8 cellular contexts compared by ENCODE assay signal in the genomic region with DNA sequence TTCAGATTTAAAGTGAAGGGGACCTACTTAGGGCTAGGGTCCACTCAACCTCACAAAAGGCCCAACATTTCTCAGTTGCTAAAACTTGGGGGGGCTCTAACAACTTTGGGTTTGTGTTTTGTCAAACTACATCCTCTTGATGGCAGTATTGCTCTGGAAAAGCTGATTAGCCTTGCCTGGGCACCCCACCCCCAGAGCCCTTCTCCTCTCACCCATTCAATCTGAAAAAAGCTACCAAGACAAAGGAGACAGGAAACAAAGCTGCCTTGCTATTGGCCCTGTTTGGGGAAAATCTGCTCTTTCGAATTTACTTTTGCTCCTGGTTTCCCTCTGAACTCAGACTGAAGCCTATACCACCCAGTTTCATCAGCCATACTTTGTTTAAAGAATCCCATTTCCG.
DNase-seq lines count a peak whose midpoint lies in the region; ATAC-seq, FAIRE-seq and TF ChIP-seq lines count a peak whose summit lies in the region.

No MANE protein-coding gene starts in this region.

- no peak overlapping the region for H3K9ac ChIP-seq in endothelial cell of umbilical vein (replicated peaks; ENCODE audit: extremely low read depth, insufficient read depth, low read length)

- no peaks in the 10 kb centered on the region for H3K9me3 Mint-ChIP-seq in stimulated activated memory B cell treated with anti-CD40 and anti-IgM and Interleukin-4, amounts not matched to agents 10 μg/mL and 1 μg/mL and 100 μg/mL, for 72 hours

- H3K36me3 ChIP-seq in endothelial cell of umbilical vein (ENCODE audit: control insufficient read depth in 2 of 2, extremely low read depth in 1 of 2, insufficient read depth in 2 of 2, low read length in 2 of 2) (no peaks in the 10 kb centered on the region), small intestine (ENCODE audit: control insufficient read depth in 2 of 2, insufficient read depth in 2 of 2, low read length in 2 of 2) (no peaks in the 10 kb centered on the region)

- DNase-seq in GM10266 (ENCODE audit: extremely low spot score) (peak; percentile 18), GM20000 (ENCODE audit: low spot score) (peak; percentile 33), SK-MEL-5 (ENCODE audit: low read depth, low spot score) (peak; percentile 78), endothelial cell of umbilical vein (ENCODE audit: low read depth, low spot score) (peak; percentile 19), middle frontal gyrus (ENCODE audit: extremely low spot score, low spot score) (no peak), small intestine (no peak)

- intact Hi-C loops in endothelial cell of umbilical vein (cut with micrococcal nuclease) = loop anchor here (1.0 kb wide), 1 partner anchor 391 kb away; a partner anchor contains a TSS

- peak overlapping the region; percentile 58 for H3K4me3 Mint-ChIP-seq in stimulated activated memory B cell treated with anti-CD40 and anti-IgM and Interleukin-4, amounts not matched to agents 10 μg/mL and 1 μg/mL and 100 μg/mL, for 72 hours

- H3K4me1 ChIP-seq in endothelial cell of umbilical vein (ENCODE audit: control insufficient read depth, extremely low read depth, insufficient read depth, low read length) (peaks cover 10% of the 10 kb centered on the region), small intestine (ENCODE audit: control insufficient read depth in 2 of 2, insufficient read depth in 1 of 2, low read depth in 1 of 2, low read length in 1 of 2) (no peaks in the 10 kb centered on the region)

- no peaks in the 10 kb centered on the region for H3K36me3 Mint-ChIP-seq in stimulated activated memory B cell treated with anti-CD40 and anti-IgM and Interleukin-4, amounts not matched to agents 10 μg/mL and 1 μg/mL and 100 μg/mL, for 72 hours

- in situ Hi-C loops in SK-MEL-5 (cut with HindIII; ENCODE audit: low pct_unique_long_range_greater_than_20kb, low sequenced_read_pairs) = no loop called here

- no peak for FAIRE-seq in endothelial cell of umbilical vein (lab: Jason Lieb, UNC)
- FAIRE-seq in small intestine (lab: Jason Lieb, UNC) = no peak

- ATAC-seq in HG03520 (IDR thresholded peaks at IDR 0.05; ENCODE audit: unreplicated experiment) = peak; percentile 43
- ATAC-seq in stimulated activated memory B cell treated with anti-CD40 and anti-IgM and Interleukin-4, amounts not matched to agents 10 μg/mL and 1 μg/mL and 100 μg/mL, for 72 hours = peak; percentile 64

- WGBS in small intestine, 3 donors = 50 to 70% (median 53%) methylated on average over 2 of the region's 2 CpGs

- no peaks in the 10 kb centered on the region for H3K9me1 ChIP-seq in endothelial cell of umbilical vein (replicated peaks; ENCODE audit: control insufficient read depth, extremely low read depth, insufficient read depth, low read length)

- peak; percentile 32 for TF ChIP-seq CTCF in GM10266 (IDR thresholded peaks at IDR 0.05; ENCODE audit: control insufficient read depth, insufficient read depth, low read depth, missing control alignments)
- no peak for TF ChIP-seq CTCF in GM20000 (IDR thresholded peaks at IDR 0.05; ENCODE audit: extremely low read depth, missing control alignments)
- peak in 1 of 2 donors; percentile 4 for TF ChIP-seq CTCF in endothelial cell of umbilical vein (IDR thresholded peaks at IDR 0.05; ENCODE audit: extremely low read depth in 1 of 2, insufficient read depth in 1 of 2, low read depth in 1 of 2, low read length in 2 of 2)

- H2AFZ ChIP-seq in endothelial cell of umbilical vein (ENCODE audit: low read depth, low read length) = no peak overlapping the region

- H3K27ac Mint-ChIP-seq in stimulated activated memory B cell treated with anti-CD40 and anti-IgM and Interleukin-4, amounts not matched to agents 10 μg/mL and 1 μg/mL and 100 μg/mL, for 72 hours = peak overlapping the region; percentile 31

- POLR2A ChIA-PET in endothelial cell of umbilical vein (lab: Charles Lee) = no interaction called here

- H3K27me3 ChIP-seq in endothelial cell of umbilical vein (ENCODE audit: control insufficient read depth in 2 of 2, insufficient read depth in 2 of 2, low read length in 2 of 2) (no peaks in the 10 kb centered on the region), small intestine (ENCODE audit: control insufficient read depth in 2 of 2, insufficient read depth in 2 of 2, low read length in 2 of 2) (no peaks in the 10 kb centered on the region)

- H3K27me3 Mint-ChIP-seq in stimulated activated memory B cell treated with anti-CD40 and anti-IgM and Interleukin-4, amounts not matched to agents 10 μg/mL and 1 μg/mL and 100 μg/mL, for 72 hours = no peaks in the 10 kb centered on the region

- H3K4me3 ChIP-seq in endothelial cell of umbilical vein (replicated peaks in 1 of 3; ENCODE audit: insufficient read depth in 1 of 3, low read depth in 1 of 3, low read length in 3 of 3) (no peak overlapping the region), small intestine (ENCODE audit: low read depth in 1 of 2, low read length in 2 of 2) (no peak overlapping the region)

- no peak for TF ChIP-seq POLR2A in endothelial cell of umbilical vein (IDR thresholded peaks at IDR 0.05; ENCODE audit: low read depth, low read length)

- no peaks in the 10 kb centered on the region for H3K4me1 Mint-ChIP-seq in stimulated activated memory B cell treated with anti-CD40 and anti-IgM and Interleukin-4, amounts not matched to agents 10 μg/mL and 1 μg/mL and 100 μg/mL, for 72 hours

- H3K4me2 ChIP-seq in endothelial cell of umbilical vein (ENCODE audit: insufficient read depth, low read length) = no peak overlapping the region

- H3K9me3 ChIP-seq in endothelial cell of umbilical vein (replicated peaks; ENCODE audit: control insufficient read depth, insufficient read depth, low read length) = no peaks in the 10 kb centered on the region
- no peaks in the 10 kb centered on the region for H3K9me3 ChIP-seq in small intestine (ENCODE audit: control insufficient read depth, low read depth)

- no peaks in the 10 kb centered on the region for H4K20me1 ChIP-seq in endothelial cell of umbilical vein (replicated peaks; ENCODE audit: control insufficient read depth, extremely low read depth, insufficient read depth, low read length)

- no peak overlapping the region for H3K27ac ChIP-seq in endothelial cell of umbilical vein (ENCODE audit: insufficient read depth, low read depth, low read length)
- no peak overlapping the region for H3K27ac ChIP-seq in small intestine (ENCODE audit: low read depth in 1 of 2, low read length in 1 of 2)

- CTCF ChIA-PET in endothelial cell of umbilical vein (lab: Charles Lee) = interaction anchor here (1.3 to 1.8 kb wide), 2 partner anchors 14 to 391 kb away, joined by 3 to 7 read pairs; a partner anchor contains a TSS

- dilution Hi-C loops in endothelial cell of umbilical vein (cut with MboI; ENCODE audit: extremely low pct_ligation_motif_present, low sequenced_read_pairs) = no loop called here

- H3K79me2 ChIP-seq in endothelial cell of umbilical vein (ENCODE audit: control insufficient read depth, insufficient read depth, low read length) = no peaks in the 10 kb centered on the region

- no TSS peak for BruUV-seq in endothelial cell of umbilical vein (replicated peaks; lab: Mats Ljungman, UMichigan)

TF ChIP-seq in endothelial cell of umbilical vein, 7 proteins besides CTCF, POLR2A, EP300 and RAD21:
- TF ChIP-seq FOS (IDR thresholded peaks at IDR 0.05; ENCODE audit: borderline replicate concordance, insufficient read depth, low read length) (no peak), JUN (IDR thresholded peaks at IDR 0.05; ENCODE audit: borderline replicate concordance, insufficient read depth, insufficient read length, low read depth) (no peak), POLR2AphosphoS5 (IDR thresholded peaks at IDR 0.05; ENCODE audit: insufficient read depth, low read depth, low read length) (no peak), GATA2 (IDR thresholded peaks at IDR 0.05; ENCODE audit: insufficient read depth, insufficient read length, low read depth, low read length) (no peak), MYC (IDR thresholded peaks at IDR 0.05; ENCODE audit: low read depth, low read length) (no peak), EZH2 (IDR thresholded peaks at IDR 0.05; ENCODE audit: borderline replicate concordance, low read depth, low read length, severe bottlenecking) (no peak)
- TF ChIP-seq, protein P1, sequence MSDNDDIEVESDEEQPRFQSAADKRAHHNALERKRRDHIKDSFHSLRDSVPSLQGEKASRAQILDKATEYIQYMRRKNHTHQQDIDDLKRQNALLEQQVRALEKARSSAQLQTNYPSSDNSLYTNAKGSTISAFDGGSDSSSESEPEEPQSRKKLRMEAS (IDR thresholded peaks at IDR 0.05; ENCODE audit: insufficient read depth, insufficient read length) = no peak

Comparison
In these comparisons a context has a peak if more than half of its experiments do, and no peak if none do; other contexts are left out.
1. DNase-seq: peak in GM10266 (single experiment), GM20000 (single experiment), SK-MEL-5 (single experiment) and endothelial cell of umbilical vein (single experiment); none in middle frontal gyrus (single experiment) and small intestine (single experiment).